ENCODE assay signal across 8 cellular contexts in genomic region chr17:75181608-75182318, GRCh38. TPM values are rescaled to one million over a fixed set of nuclear protein-coding genes. Genes with fewer than 3 reads are reported as not detected.
DNase-seq lines count a peak whose midpoint lies in the region; ATAC-seq and TF ChIP-seq lines count a peak whose summit lies in the region.

No MANE protein-coding gene starts in this region.

- peaks cover 0 to 2% (median 0%) of the 10 kb centered on the region in 5 donors for H3K9me3 Mint-ChIP-seq in CD8-positive, alpha-beta memory T cell
- no peaks in the 10 kb centered on the region for H3K9me3 Mint-ChIP-seq in stimulated activated memory B cell treated with anti-CD40 and anti-IgM and Interleukin-4, amounts not matched to agents 10 μg/mL and 1 μg/mL and 100 μg/mL, for 72 hours

- no peak overlapping the region for H4K5ac ChIP-seq in mesendoderm (ENCODE audit: low read length)

- DNase-seq in CD8-positive, alpha-beta memory T cell, result peak; percentile 35 to 64 (median 42)
- DNase-seq in T-helper 2 cell (peak; percentile 22 to 57 (median 34)), colonic mucosa (peak; percentile 49), mesendoderm (no peak), DMS79 treated with DMSO at 0.1 percent for 48 hours (lab: John Stamatoyannopoulos, UW) (no peak)

- intact Hi-C loops in colonic mucosa (cut with DNase I), result no loop called here

- H3K79me1 ChIP-seq in mesendoderm (ENCODE audit: low read length), result peaks cover 1% of the 10 kb centered on the region

- H3K56ac ChIP-seq in mesendoderm (ENCODE audit: low read length), result peak overlapping the region; percentile 86

- H3K18ac ChIP-seq in mesendoderm (ENCODE audit: low read length), result peak overlapping the region; percentile 100

- peaks cover 0 to 34% (median 0%) of the 10 kb centered on the region in 3 donors for H3K36me3 Mint-ChIP-seq in CD8-positive, alpha-beta memory T cell
- peaks cover 13% of the 10 kb centered on the region for H3K36me3 Mint-ChIP-seq in stimulated activated memory B cell treated with anti-CD40 and anti-IgM and Interleukin-4, amounts not matched to agents 10 μg/mL and 1 μg/mL and 100 μg/mL, for 72 hours

- no peaks in the 10 kb centered on the region for H3K27me3 ChIP-seq in CD8-positive, alpha-beta memory T cell (ENCODE audit: insufficient read depth, low read length, poor library complexity, severe bottlenecking)
- no peaks in the 10 kb centered on the region for H3K27me3 ChIP-seq in colonic mucosa
- H3K27me3 ChIP-seq in mesendoderm (ENCODE audit: insufficient read depth, low read length, poor library complexity), result no peaks in the 10 kb centered on the region

- peak overlapping the region; percentile 96 for H3K4ac ChIP-seq in mesendoderm (ENCODE audit: low read depth, low read length)

- H3K27ac Mint-ChIP-seq in CD8-positive, alpha-beta memory T cell, result peak overlapping the region; percentile 70 to 97 (median 89)
- H3K27ac Mint-ChIP-seq in stimulated activated memory B cell treated with anti-CD40 and anti-IgM and Interleukin-4, amounts not matched to agents 10 μg/mL and 1 μg/mL and 100 μg/mL, for 72 hours, result peak overlapping the region; percentile 99

- CTCF ChIA-PET in CD8-positive, alpha-beta memory T cell (lab: Charles Lee), result interaction anchor here (1.5 kb wide), 1 partner anchor 10 kb away, joined by 4 read pairs; no protein-coding TSS in a partner anchor

- no peaks in the 10 kb centered on the region for H3K9me3 ChIP-seq in CD8-positive, alpha-beta memory T cell (ENCODE audit: low read length)
- H3K9me3 ChIP-seq in colonic mucosa, result no peaks in the 10 kb centered on the region

- H3K4me3 ChIP-seq in CD8-positive, alpha-beta memory T cell (ENCODE audit: low read length), result peak overlapping the region; percentile 91
- peak overlapping the region; percentile 94 for H3K4me3 ChIP-seq in colonic mucosa
- peak overlapping the region; percentile 90 for H3K4me3 ChIP-seq in mesendoderm (ENCODE audit: low read length)

- H3K9ac ChIP-seq in colonic mucosa (ENCODE audit: low read depth in 2 of 2, low read length in 2 of 2), result peak overlapping the region; percentile 93 to 94
- H3K9ac ChIP-seq in mesendoderm (ENCODE audit: low read length), result peak overlapping the region; percentile 98

- peaks cover 27 to 52% (median 46%) of the 10 kb centered on the region in 3 donors for H3K4me1 Mint-ChIP-seq in CD8-positive, alpha-beta memory T cell
- peaks cover 35% of the 10 kb centered on the region for H3K4me1 Mint-ChIP-seq in stimulated activated memory B cell treated with anti-CD40 and anti-IgM and Interleukin-4, amounts not matched to agents 10 μg/mL and 1 μg/mL and 100 μg/mL, for 72 hours

- H3K79me2 ChIP-seq in mesendoderm (ENCODE audit: control insufficient read depth, insufficient read depth, low read length), result peaks cover 52% of the 10 kb centered on the region

- H3K4me3 Mint-ChIP-seq in CD8-positive, alpha-beta memory T cell, result peak overlapping the region; percentile 88 to 97 (median 91)
- H3K4me3 Mint-ChIP-seq in stimulated activated memory B cell treated with anti-CD40 and anti-IgM and Interleukin-4, amounts not matched to agents 10 μg/mL and 1 μg/mL and 100 μg/mL, for 72 hours, result peak overlapping the region; percentile 79

- H3K4me1 ChIP-seq in CD8-positive, alpha-beta memory T cell (ENCODE audit: insufficient read depth, low read length), result peaks cover 33% of the 10 kb centered on the region
- H3K4me1 ChIP-seq in colonic mucosa, result peaks cover 3% of the 10 kb centered on the region
- H3K4me1 ChIP-seq in mesendoderm (ENCODE audit: control insufficient read depth, low read depth, low read length), result no peaks in the 10 kb centered on the region

- TF ChIP-seq CTCF in colonic mucosa (IDR thresholded peaks at IDR 0.05), result no peak

- WGBS in mesendoderm (ENCODE audit: extremely low coverage, insufficient coverage, low lambda C conversion rate), result 100% methylated on average over 1 of the region's 34 CpGs

- H3K23ac ChIP-seq in mesendoderm (ENCODE audit: low read length), result no peak overlapping the region

- H3K27ac ChIP-seq in CD8-positive, alpha-beta memory T cell (ENCODE audit: low read depth, low read length), result peak overlapping the region; percentile 85
- H3K27ac ChIP-seq in colonic mucosa (peak overlapping the region; percentile 99), mesendoderm (ENCODE audit: low read depth, low read length) (peak overlapping the region; percentile 100)

- peak overlapping the region; percentile 49 for H3K4me2 ChIP-seq in mesendoderm (ENCODE audit: low read length)

- no peak overlapping the region for H4K8ac ChIP-seq in mesendoderm (ENCODE audit: low read depth, low read length)

- H3K36me3 ChIP-seq in CD8-positive, alpha-beta memory T cell (ENCODE audit: insufficient read depth, low read length), result no peaks in the 10 kb centered on the region
- H3K36me3 ChIP-seq in colonic mucosa, result no peaks in the 10 kb centered on the region
- peaks cover 6% of the 10 kb centered on the region for H3K36me3 ChIP-seq in mesendoderm (ENCODE audit: control insufficient read depth, insufficient read depth, low read length)

- POLR2A ChIA-PET in CD8-positive, alpha-beta memory T cell (lab: Charles Lee), result interaction anchor here (0.6 to 2.0 kb wide), 7 partner anchors 10 to 398 kb away, joined by 3 to 8 read pairs (median 5); partner anchors contain the start of genes ARMC7 and GRB2

- peaks cover 0 to 3% of the 10 kb centered on the region in 2 donors for H3K27me3 Mint-ChIP-seq in CD8-positive, alpha-beta memory T cell
- no peaks in the 10 kb centered on the region for H3K27me3 Mint-ChIP-seq in stimulated activated memory B cell treated with anti-CD40 and anti-IgM and Interleukin-4, amounts not matched to agents 10 μg/mL and 1 μg/mL and 100 μg/mL, for 72 hours

- no peak overlapping the region for H2AK5ac ChIP-seq in mesendoderm (ENCODE audit: low read length)

- H2BK5ac ChIP-seq in mesendoderm (ENCODE audit: low read length), result no peak overlapping the region

- H2BK15ac ChIP-seq in mesendoderm (replicated peaks; ENCODE audit: low read depth), result no peak overlapping the region

- ATAC-seq in HG02678 (IDR thresholded peaks at IDR 0.05; ENCODE audit: unreplicated experiment) (peak; percentile 9), HG03139 (IDR thresholded peaks at IDR 0.05; ENCODE audit: unreplicated experiment) (no peak)
- no peak for ATAC-seq in stimulated activated memory B cell treated with anti-CD40 and anti-IgM and Interleukin-4, amounts not matched to agents 10 μg/mL and 1 μg/mL and 100 μg/mL, for 72 hours

- peak overlapping the region; percentile 92 for H2BK120ac ChIP-seq in mesendoderm (ENCODE audit: low read depth, low read length)

RNA-seq across cellular contexts. Expression of gene SUMO2, which starts 1.0 kb away (rescaled TPM):
- total RNA-seq in CD8-positive, alpha-beta memory T cell, result 100 to 1,000 TPM; 653 to 687 TPM
- 405 TPM for polyA plus RNA-seq in CD8-positive, alpha-beta memory T cell
- total RNA-seq in colonic mucosa, result 100 to 1,000 TPM; 298 to 319 TPM
- 314 TPM for polyA plus RNA-seq in mesendoderm (2013, experiment 1 of 2)
- 310 TPM for polyA plus RNA-seq in mesendoderm (2013, experiment 2 of 2)

RNA-seq across cellular contexts. Expression of gene NUP85, which starts 23.7 kb away (rescaled TPM):
- total RNA-seq in CD8-positive, alpha-beta memory T cell, result 100 to 1,000 TPM; 147 to 152 TPM
- 39.0 TPM for polyA plus RNA-seq in CD8-positive, alpha-beta memory T cell
- total RNA-seq in colonic mucosa, result 10 to 100 TPM; 42.2 to 86.8 TPM
- polyA plus RNA-seq in mesendoderm (2013, experiment 1 of 2), result 61.3 TPM
- 63.1 TPM for polyA plus RNA-seq in mesendoderm (2013, experiment 2 of 2)

RNA-seq across cellular contexts. Expression of gene JPT1, which starts 27.5 kb away (rescaled TPM):
- total RNA-seq in CD8-positive, alpha-beta memory T cell, result 100 to 1,000 TPM; 189 to 200 TPM
- 123 TPM for polyA plus RNA-seq in CD8-positive, alpha-beta memory T cell
- total RNA-seq in colonic mucosa, result 100 to 1,000 TPM; 227 to 367 TPM
- 721 TPM for polyA plus RNA-seq in mesendoderm (2013, experiment 1 of 2)
- polyA plus RNA-seq in mesendoderm (2013, experiment 2 of 2), result 717 TPM

RNA-seq across cellular contexts. Expression of gene NT5C, which starts 50.2 kb away (rescaled TPM):
- 10 to 100 TPM; 75.7 to 84.8 TPM for total RNA-seq in CD8-positive, alpha-beta memory T cell
- polyA plus RNA-seq in CD8-positive, alpha-beta memory T cell, result 42.3 TPM
- total RNA-seq in colonic mucosa, result 10 to 100 TPM; 72.3 to 94.9 TPM
- 52.7 TPM for polyA plus RNA-seq in mesendoderm (2013, experiment 1 of 2)
- polyA plus RNA-seq in mesendoderm (2013, experiment 2 of 2), result 50.6 TPM

Comparison
In these comparisons a context has a peak if more than half of its experiments do, and no peak if none do; other contexts are left out.
1. DNase-seq: peak in CD8-positive, alpha-beta memory T cell (5 of 5), T-helper 2 cell (5 of 5) and colonic mucosa (single experiment); none in mesendoderm (single experiment) and DMS79 treated with DMSO at 0.1 percent for 48 hours (single experiment).
2. Peak in every context shown above with its lines, with median percentiles within 50 percentile points of each other: H3K27ac ChIP-seq and H3K4me3 ChIP-seq.